8 cellular contexts compared by ENCODE assay signal in the genomic region with DNA sequence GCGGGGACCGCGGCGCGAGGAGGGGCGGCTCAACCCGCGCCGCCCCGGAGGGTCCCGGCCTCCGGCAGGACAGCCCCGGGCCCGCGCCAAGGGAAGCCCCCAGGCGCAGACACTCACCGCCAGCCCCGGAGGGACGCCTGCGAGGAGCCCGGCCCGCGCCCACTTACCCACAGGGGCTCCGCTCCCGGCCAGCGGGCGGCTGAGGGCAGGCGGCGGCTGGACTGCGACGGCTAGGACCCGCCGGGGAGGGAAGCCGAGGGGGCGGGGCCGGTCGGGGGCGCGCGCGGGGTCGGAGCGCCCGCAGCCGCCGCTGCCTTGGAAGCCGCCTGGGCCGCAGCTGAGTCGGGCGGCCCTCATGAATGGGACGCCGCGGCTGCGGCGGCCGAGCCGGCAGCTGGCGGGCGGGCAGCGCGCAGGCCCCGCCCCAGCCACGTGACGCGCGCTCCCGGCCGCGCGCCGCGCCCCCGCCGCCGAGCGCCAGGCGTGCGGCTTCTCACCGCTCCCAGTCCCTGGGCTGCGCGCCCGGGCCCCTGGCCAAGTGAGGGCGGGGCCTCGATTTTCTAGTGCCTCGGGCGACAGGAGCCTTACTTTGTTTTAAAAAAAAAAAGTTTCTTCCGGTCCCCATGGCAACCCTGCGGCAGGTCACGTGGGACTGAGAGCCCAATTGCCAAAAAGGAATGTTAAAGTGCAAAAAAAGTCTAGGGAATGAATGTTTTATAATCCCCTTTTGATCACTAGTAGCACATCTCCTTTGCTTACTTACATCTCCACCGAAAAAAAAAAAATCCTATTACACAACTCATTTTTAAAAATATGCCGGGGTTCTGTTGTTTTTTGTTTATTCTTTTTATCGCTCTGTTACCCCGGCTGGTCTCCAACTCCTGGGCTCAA. TPM values are rescaled to one million over a fixed set of nuclear protein-coding genes. Genes with fewer than 3 reads are reported as not detected.
DNase-seq lines count a peak whose midpoint lies in the region; ATAC-seq, FAIRE-seq and TF ChIP-seq lines count a peak whose summit lies in the region.

LPIN2 (minus strand) TSS at position 225 of the 891 bp plus-strand sequence. CDS start 52,304 bp downstream, outside the sequence.

- no peaks in the 10 kb centered on the region for H3K36me3 ChIP-seq in keratinocyte (ENCODE audit: control insufficient read depth in 2 of 2, extremely low read depth in 1 of 2, insufficient read depth in 2 of 2, low read length in 2 of 2)

- peak within 1 kb of the TSS; percentile 61 for H3K27ac ChIP-seq in keratinocyte (ENCODE audit: control insufficient read depth, insufficient read depth, low read length)

- DNase-seq in Ammon's horn (ENCODE audit: low spot score): peak; percentile 91
- DNase-seq in GM19238 (ENCODE audit: insufficient read length, low spot score): peak; percentile 97
- DNase-seq in NCI-H510A (lab: John Stamatoyannopoulos, UW): peak; percentile 95
- DNase-seq in activated CD4-positive, alpha-beta T cell treated with anti-CD3 and anti-CD28 coated beads for 1 hour: peak; percentile 95
- DNase-seq in cerebellum (ENCODE audit: low spot score): peak; percentile 97
- DNase-seq in keratinocyte (ENCODE audit: low read depth, low spot score): peak; percentile 53
- DNase-seq in stimulated activated CD4-positive, alpha-beta T cell treated with anti-CD3 and anti-CD28 coated beads, Interleukin-12 subunit alpha, Interleukin-12 subunit beta, amount 100 ng/mL, for 48 hours (ENCODE audit: low read depth in 2 of 3, low spot score in 1 of 3): peak; percentile 90 to 96 (median 93)

- no peak for FAIRE-seq in keratinocyte (lab: Jason Lieb, UNC)

- peaks cover 18% of the 10 kb centered on the region for H3K4me1 ChIP-seq in keratinocyte (ENCODE audit: control insufficient read depth, extremely low read depth, insufficient read depth, low read length)

- H3K9ac ChIP-seq in keratinocyte (ENCODE audit: control insufficient read depth, extremely low read depth, insufficient read depth, low read length): peak within 1 kb of the TSS; percentile 73

- peak; percentile 90 for ATAC-seq in HG03439 (IDR thresholded peaks at IDR 0.05; ENCODE audit: unreplicated experiment)

- H3K4me2 ChIP-seq in keratinocyte (ENCODE audit: control insufficient read depth, extremely low read depth, insufficient read depth, low read depth, low read length): peak within 1 kb of the TSS; percentile 82

- peak within 1 kb of the TSS; percentile 54 to 68 (median 66) for H3K4me3 ChIP-seq in keratinocyte (ENCODE audit: control insufficient read depth in 2 of 3, extremely low read depth in 1 of 3, insufficient read depth in 2 of 3, low read depth in 1 of 3, low read length in 3 of 3)

- H4K20me1 ChIP-seq in keratinocyte (ENCODE audit: control insufficient read depth, extremely low read depth, insufficient read depth, low read length): no peaks in the 10 kb centered on the region

- H3K9me3 ChIP-seq in keratinocyte (ENCODE audit: control insufficient read depth, low read depth, low read length): no peaks in the 10 kb centered on the region

- no peaks in the 10 kb centered on the region for H3K27me3 ChIP-seq in keratinocyte (ENCODE audit: control insufficient read depth, extremely low read depth, insufficient read depth, low read length)

- dilution Hi-C loops in keratinocyte (cut with MboI; ENCODE audit: extremely low pct_ligation_motif_present, low sequenced_read_pairs): no loop called here

- no peak for TF ChIP-seq CTCF in keratinocyte (optimal IDR thresholded peaks at IDR 0.05 in 1 of 3, IDR thresholded peaks at IDR 0.05 in 1 of 3, conservative IDR thresholded peaks at IDR 0.05 in 1 of 3; ENCODE audit: extremely low read depth in 1 of 3, insufficient read depth in 2 of 3, low read length in 3 of 3)

- no peaks in the 10 kb centered on the region for H3K9me1 ChIP-seq in keratinocyte (ENCODE audit: control insufficient read depth, extremely low read depth, insufficient read depth, low read length)

- H3K79me2 ChIP-seq in keratinocyte (ENCODE audit: control insufficient read depth, insufficient read depth, low read length): no peaks in the 10 kb centered on the region

- H2AFZ ChIP-seq in keratinocyte (ENCODE audit: control insufficient read depth, low read length): peak within 1 kb of the TSS; percentile 53

RNA-seq across cellular contexts. Expression of gene LPIN2, which starts in this region (rescaled TPM):
- total RNA-seq in cerebellum: 49.3 TPM
- 3.4 to 4.9 TPM (median 3.9 TPM) in 3 replicates for polyA plus RNA-seq in keratinocyte
- polyA plus RNA-seq in keratinocyte (2011; ENCODE audit: low read depth): 3.3 TPM
- polyA plus RNA-seq in keratinocyte (2011; cell fraction: cytosol; rRNA removed): 3.5 and 4.8 TPM in 2 replicates
- polyA plus RNA-seq in keratinocyte (2011; cell fraction: nucleus; rRNA removed): 6.0 and 7.0 TPM in 2 replicates
- 2.0 and 3.2 TPM in 2 replicates for polyA plus RNA-seq in keratinocyte (2012; ENCODE audit: low replicate concordance)
- 3.8 to 4.8 TPM (median 4.1 TPM) in 3 replicates for polyA minus RNA-seq in keratinocyte
- polyA minus RNA-seq in keratinocyte (2011; cell fraction: cytosol; rRNA and poly(A)+ RNA removed): 5.9 TPM
- 4.4 and 6.1 TPM in 2 replicates for polyA minus RNA-seq in keratinocyte (2011; cell fraction: nucleus; rRNA and poly(A)+ RNA removed)

Comparison
In these comparisons a context has a peak if more than half of its experiments do, and no peak if none do; other contexts are left out.
1. Peak in every context shown above with its lines: DNase-seq, ATAC-seq, H3K4me3 ChIP-seq and H3K27ac ChIP-seq.